ENCODE assay signal across 16 cellular contexts in the genomic region with DNA sequence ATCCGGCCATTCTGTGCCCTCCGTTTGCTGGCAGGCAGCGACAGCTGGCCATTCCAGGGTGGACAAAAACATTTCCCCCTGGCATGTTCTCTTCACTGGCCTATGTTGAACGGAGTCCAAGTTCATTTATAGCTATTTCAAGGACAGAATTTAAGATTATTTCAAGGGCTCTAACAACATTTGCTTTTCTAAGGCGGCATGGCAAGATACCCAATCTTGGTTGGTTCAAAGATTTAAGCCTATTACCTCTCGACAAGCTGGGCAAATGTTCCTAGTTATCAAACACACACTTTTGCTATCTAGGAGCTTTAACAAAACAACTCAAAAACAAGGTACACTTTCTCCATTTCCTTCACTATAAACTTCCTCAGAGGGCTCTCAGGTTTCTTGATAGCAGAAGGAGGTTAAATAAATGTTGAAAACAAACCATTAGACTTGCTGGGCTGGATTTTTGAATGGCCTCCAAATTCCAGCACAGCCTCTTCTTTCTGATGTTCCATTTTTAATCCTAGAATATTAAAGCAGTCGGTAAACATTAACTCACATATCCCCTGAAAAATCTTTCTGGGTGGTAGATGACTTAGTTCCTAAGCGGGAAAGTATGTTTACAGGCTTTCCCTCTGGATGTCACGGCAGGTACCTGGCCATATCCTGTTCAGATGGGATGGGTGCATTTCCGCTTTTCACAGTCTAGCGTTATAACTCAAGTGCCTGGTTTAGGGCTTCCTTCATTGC.
A peak's percentile ranks its signal among the peaks of the same experiment; 100 is the strongest.
DNase-seq lines count a peak whose midpoint lies in the region; ATAC-seq and TF ChIP-seq lines count a peak whose summit lies in the region.
"Had no signal": no experiment of that assay in that cellular context is flagged by ENCODE, and none has a peak within 500 bp of the region (broad histone marks: within the 10 kb centered on the region; RNA-seq: fewer than 3 reads in every experiment).

No MANE protein-coding gene starts in this region.

- no peak for TF ChIP-seq CTCF in C4-2B (conservative IDR thresholded peaks at IDR 0.05)

- peak; percentile 23 for DNase-seq in SHP77 treated with DMSO at 0.1 percent for 48 hours (lab: John Stamatoyannopoulos, UW)
- DNase-seq in Right ventricle myocardium superior = no peak
- DNase-seq in myocyte (ENCODE audit: low read depth) = peak; percentile 73
- DNase-seq in Kasumi-1 (lab: John Stamatoyannopoulos, UW) = no peak
- DNase-seq in C1 segment of cervical spinal cord (lab: John Stamatoyannopoulos, UW) = no peak
- DNase-seq: activated CD8-positive, alpha-beta memory T cell treated with anti-CD3 and anti-CD28 coated beads, Interleukin-2, amount 50 U/mL, for 48 hours; activated naive CD4-positive, alpha-beta T cell treated with anti-CD3 and anti-CD28 coated beads for 36 hours; DMS 273 treated with DMSO at 0.1 percent for 48 hours; left colon; NCI-H187; NCI-H526 treated with DMSO at 0.1 percent for 48 hours; stimulated activated naive CD4-positive, alpha-beta T cell treated with Interleukin-2 at 50 U/mL for 16 hours had no signal

- ATAC-seq in Right ventricle myocardium superior (ENCODE audit: poor library complexity) (peak; percentile 79), GM21576 (IDR thresholded peaks at IDR 0.05; ENCODE audit: unreplicated experiment) (no peak), HG03354 (IDR thresholded peaks at IDR 0.05; ENCODE audit: poor library complexity, severe bottlenecking, unreplicated experiment) (no peak)
- ATAC-seq: left colon had no signal

- intact Hi-C loops in Right ventricle myocardium superior (cut with DNase I) = no loop called here

- peak overlapping the region; percentile 80; the same call in 1 of the 2 replicates for H3K27ac ChIP-seq in C4-2B
- H3K27ac ChIP-seq: neural progenitor cell had no signal

Comparison
In these comparisons a context has a peak if more than half of its experiments do, and no peak if none do; other contexts are left out.
1. DNase-seq: peak in SHP77 treated with DMSO at 0.1 percent for 48 hours (single experiment) and myocyte (single experiment); none in Right ventricle myocardium superior (single experiment), Kasumi-1 (0 of 2) and C1 segment of cervical spinal cord (0 of 14).